In the genomic region with DNA sequence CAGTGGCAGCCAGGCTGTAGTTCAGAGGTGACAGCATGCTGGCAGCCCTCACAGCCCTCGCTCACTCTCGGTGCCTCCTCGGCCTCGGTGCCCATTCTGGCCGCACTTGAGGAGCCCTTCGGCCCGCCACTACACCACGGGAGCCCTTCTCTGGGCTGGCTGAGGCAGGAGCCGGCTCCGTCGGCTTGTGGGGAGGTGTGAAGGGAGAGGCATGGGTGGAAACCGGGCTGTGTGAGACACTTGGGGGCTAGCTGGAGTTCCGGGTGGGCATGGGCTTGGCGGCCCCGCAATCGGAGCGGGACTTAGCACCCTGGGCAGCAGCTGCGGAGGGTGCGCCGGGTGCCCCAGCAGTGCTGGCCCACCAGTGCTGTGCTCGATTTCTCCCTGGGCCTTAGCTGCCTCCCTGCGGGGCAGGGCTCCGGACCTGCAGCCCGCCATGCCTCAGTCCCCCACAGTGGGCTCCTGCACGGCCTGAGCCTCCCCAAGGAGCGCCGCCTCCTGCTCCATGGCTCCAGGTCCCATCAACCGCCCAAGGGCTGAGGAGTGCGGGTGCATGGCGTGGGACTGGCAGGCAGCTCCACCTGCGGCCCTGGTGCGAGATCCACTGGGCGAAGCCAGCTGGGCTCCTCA, we compare ENCODE assay signal across 33 cellular contexts.
DNase-seq lines count a peak whose midpoint lies in the region; ATAC-seq and TF ChIP-seq lines count a peak whose summit lies in the region.
"Had no signal": no experiment of that assay in that cellular context is flagged by ENCODE, and none has a peak within 500 bp of the region (broad histone marks: within the 10 kb centered on the region; RNA-seq: fewer than 3 reads in every experiment).

No MANE protein-coding gene starts in this region.

- H3K27ac Mint-ChIP-seq in osteocyte (ENCODE audit: unreplicated experiment) (no peak overlapping the region), glutamatergic neuron (ENCODE audit: unreplicated experiment) (no peak overlapping the region)
- H3K27ac Mint-ChIP-seq: B cell; CD14-positive monocyte; CD4-positive, alpha-beta memory T cell; CD4-positive, alpha-beta T cell; CD4-positive, CD25-positive, alpha-beta regulatory T cell; CD8-positive, alpha-beta memory T cell; CD8-positive, alpha-beta T cell had no signal

- H3K9me3 ChIP-seq in esophagus muscularis mucosa = peaks cover 0 to 5% (median 0%) of the 10 kb centered on the region in 4 donors
- H3K9me3 ChIP-seq in lung (ENCODE audit: control insufficient read depth in 2 of 2, insufficient read depth in 1 of 2, low read length in 1 of 2) = peaks cover 0 to 7% of the 10 kb centered on the region in 2 donors
- H3K9me3 ChIP-seq: A549, BE2C, Caco-2 had no signal

- WGBS in esophagus muscularis mucosa = 63% methylated on average over 7 of the region's 33 CpGs
- WGBS in lung, 2 donors = 90 to 93% methylated on average over 32 to 33 of the region's 33 CpGs

- H3K4me1 ChIP-seq in esophagus muscularis mucosa (no peaks in the 10 kb centered on the region), lung (ENCODE audit: control insufficient read depth in 2 of 2, insufficient read depth in 2 of 2, low read length in 2 of 2) (no peaks in the 10 kb centered on the region)
- H3K4me1 ChIP-seq: A549; BE2C; BLaER1; BLaER1 treated with 17β-estradiol and CSF1 and Interleukin-3, amounts not matched to agents 10 nM and 100 nM; Caco-2 had no signal

- peak; percentile 42 for DNase-seq in esophagus muscularis mucosa (ENCODE audit: extremely low spot score)
- DNase-seq in lung (ENCODE audit: low spot score) = peak; percentile 28
- peak; percentile 84 for DNase-seq in osteocyte (ENCODE audit: extremely low spot score, unreplicated experiment)
- DNase-seq in glutamatergic neuron = no peak
- DNase-seq in AG08395 (ENCODE audit: low spot score) = no peak
- DNase-seq: 8988T; ACHN; AML-193; BE2C; C1 segment of cervical spinal cord; Caco-2; Calu3; CD4-positive, alpha-beta memory T cell; CD4-positive, alpha-beta T cell; CD4-positive, CD25-positive, alpha-beta regulatory T cell; CD8-positive, alpha-beta memory T cell; CD8-positive, alpha-beta T cell; COR-L47; DMS 273 treated with DMSO at 0.1 percent for 48 hours; DMS153; DMS53; DMS79; DMS79 treated with DMSO at 0.1 percent for 48 hours; DND-41; EL had no signal

- H3K9me3 Mint-ChIP-seq in osteocyte (ENCODE audit: unreplicated experiment) (peaks cover 52% of the 10 kb centered on the region), glutamatergic neuron (ENCODE audit: unreplicated experiment) (peaks cover under 1% of the 10 kb centered on the region)

- no peak for TF ChIP-seq EP300 in esophagus muscularis mucosa (IDR thresholded peaks at IDR 0.05)

- H3K4me1 Mint-ChIP-seq in osteocyte (ENCODE audit: unreplicated experiment) = no peaks in the 10 kb centered on the region
- H3K4me1 Mint-ChIP-seq in glutamatergic neuron (ENCODE audit: low read depth, unreplicated experiment) = no peaks in the 10 kb centered on the region
- H3K4me1 Mint-ChIP-seq: B cell; CD14-positive monocyte; CD4-positive, alpha-beta memory T cell; CD4-positive, CD25-positive, alpha-beta regulatory T cell; CD8-positive, alpha-beta memory T cell had no signal

- H3K4me3 ChIP-seq in esophagus muscularis mucosa (no peak overlapping the region), lung (no peak overlapping the region)
- H3K4me3 ChIP-seq: A549; BLaER1; BLaER1 treated with 17β-estradiol and CSF1 and Interleukin-3, amounts not matched to agents 10 nM and 100 nM had no signal

- intact Hi-C loops in esophagus muscularis mucosa (cut with DNase I) = no loop called here

- H3K36me3 Mint-ChIP-seq in osteocyte (ENCODE audit: unreplicated experiment) (no peaks in the 10 kb centered on the region), glutamatergic neuron (ENCODE audit: unreplicated experiment) (no peaks in the 10 kb centered on the region)
- H3K36me3 Mint-ChIP-seq: CD14-positive monocyte; CD4-positive, alpha-beta memory T cell; CD4-positive, CD25-positive, alpha-beta regulatory T cell; CD8-positive, alpha-beta memory T cell; CD8-positive, alpha-beta T cell had no signal

- TF ChIP-seq CTCF in esophagus muscularis mucosa (IDR thresholded peaks at IDR 0.05) = no peak
- no peak for TF ChIP-seq CTCF in lung (IDR thresholded peaks at IDR 0.05; ENCODE audit: control extremely low read depth, extremely low read depth)
- no peak for TF ChIP-seq CTCF in osteocyte (IDR thresholded peaks at IDR 0.05)
- no peak for TF ChIP-seq CTCF in glutamatergic neuron (IDR thresholded peaks at IDR 0.05; ENCODE audit: partially characterized antibody, unreplicated experiment)

- H3K36me3 ChIP-seq in esophagus muscularis mucosa = no peaks in the 10 kb centered on the region
- no peaks in the 10 kb centered on the region for H3K36me3 ChIP-seq in lung (ENCODE audit: control insufficient read depth in 2 of 2, insufficient read depth in 2 of 2, low read length in 2 of 2)
- H3K36me3 ChIP-seq: BE2C; BLaER1; BLaER1 treated with 17β-estradiol and CSF1 and Interleukin-3, amounts not matched to agents 10 nM and 100 nM had no signal

- H3K27me3 ChIP-seq in esophagus muscularis mucosa (no peaks in the 10 kb centered on the region), lung (ENCODE audit: control insufficient read depth, insufficient read depth) (no peaks in the 10 kb centered on the region)
- H3K27me3 ChIP-seq: BLaER1; BLaER1 treated with 17β-estradiol and CSF1 and Interleukin-3, amounts not matched to agents 10 nM and 100 nM had no signal

- H3K4me3 Mint-ChIP-seq in osteocyte (ENCODE audit: unreplicated experiment) (no peak overlapping the region), glutamatergic neuron (ENCODE audit: unreplicated experiment) (no peak overlapping the region)
- H3K4me3 Mint-ChIP-seq: B cell; CD14-positive monocyte; CD4-positive, alpha-beta memory T cell; CD4-positive, alpha-beta T cell; CD4-positive, CD25-positive, alpha-beta regulatory T cell; CD8-positive, alpha-beta memory T cell; CD8-positive, alpha-beta T cell had no signal

- no peak overlapping the region for H3K27ac ChIP-seq in esophagus muscularis mucosa (replicated peaks in 1 of 4)
- no peak overlapping the region for H3K27ac ChIP-seq in lung (ENCODE audit: low read depth in 1 of 2, low read length in 1 of 2)
- H3K27ac ChIP-seq: 22Rv1; A549; BLaER1; BLaER1 treated with 17β-estradiol and CSF1 and Interleukin-3, amounts not matched to agents 10 nM and 100 nM; C4-2B had no signal

- ATAC-seq in lung (ENCODE audit: insufficient read depth, low FRiP score) = no peak
- ATAC-seq in HG03439 (IDR thresholded peaks at IDR 0.05; ENCODE audit: unreplicated experiment) = no peak
- ATAC-seq: A549; CD8-positive, alpha-beta T cell had no signal

- no peak for TF ChIP-seq POLR2A in esophagus muscularis mucosa (IDR thresholded peaks at IDR 0.05; ENCODE audit: low read depth)

- no peaks in the 10 kb centered on the region for H3K27me3 Mint-ChIP-seq in osteocyte (ENCODE audit: unreplicated experiment)
- H3K27me3 Mint-ChIP-seq in glutamatergic neuron (ENCODE audit: unreplicated experiment) = peaks cover 1% of the 10 kb centered on the region
- H3K27me3 Mint-ChIP-seq: B cell; CD4-positive, alpha-beta memory T cell had no signal

Comparison
In these comparisons a context has a peak if more than half of its experiments do, and no peak if none do; other contexts are left out.
1. DNase-seq: peak in esophagus muscularis mucosa (single experiment), lung (single experiment) and osteocyte (single experiment); none in glutamatergic neuron (single experiment) and AG08395 (single experiment).